In genomic region chr1:45750298-45751038, GRCh38 we compare ENCODE assay signal across 8 cellular contexts. TPM values are rescaled to one million over a fixed set of nuclear protein-coding genes. Genes with fewer than 3 reads are reported as not detected.
DNase-seq lines count a peak whose midpoint lies in the region; ATAC-seq and TF ChIP-seq lines count a peak whose summit lies in the region.

TSS of gene IPP (minus strand) at chr1:45750653. CDS start at chr1:45746411, 4,242 bp downstream.

- ATAC-seq in CD4-positive, CD25-positive, alpha-beta regulatory T cell (ENCODE audit: low read depth in 2 of 2): peak; percentile 88
- ATAC-seq in GM19395 (IDR thresholded peaks at IDR 0.05; ENCODE audit: unreplicated experiment) (peak; percentile 95), HG03565 (IDR thresholded peaks at IDR 0.05; ENCODE audit: unreplicated experiment) (peak; percentile 85)

- H3K4me1 ChIP-seq in CD4-positive, CD25-positive, alpha-beta regulatory T cell (ENCODE audit: control insufficient read depth, insufficient read depth, low read length, poor library complexity, severe bottlenecking): peaks cover 17% of the 10 kb centered on the region
- peaks cover 0 to 4% (median 2%) of the 10 kb centered on the region in 4 donors for H3K4me1 ChIP-seq in liver (ENCODE audit: control insufficient read depth in 4 of 4, insufficient read depth in 4 of 4, low read length in 3 of 4)

- no peaks in the 10 kb centered on the region for H3K36me3 ChIP-seq in CD4-positive, CD25-positive, alpha-beta regulatory T cell (ENCODE audit: control insufficient read depth, insufficient read depth, low read length)
- peaks cover 0 to 3% (median 0%) of the 10 kb centered on the region in 4 donors for H3K36me3 ChIP-seq in liver (ENCODE audit: control insufficient read depth in 4 of 4, insufficient read depth in 3 of 4, low read depth in 1 of 4, low read length in 3 of 4)

- H3K36me3 Mint-ChIP-seq in CD4-positive, CD25-positive, alpha-beta regulatory T cell: peaks cover 6% of the 10 kb centered on the region

- no peaks in the 10 kb centered on the region for H3K27me3 Mint-ChIP-seq in CD4-positive, CD25-positive, alpha-beta regulatory T cell

- peak within 1 kb of the TSS; percentile 95 for H3K27ac ChIP-seq in CD4-positive, CD25-positive, alpha-beta regulatory T cell (ENCODE audit: insufficient read depth, low read length, poor library complexity, severe bottlenecking)
- H3K27ac ChIP-seq in liver (ENCODE audit: low read depth in 1 of 2, low read length in 2 of 2): peak within 1 kb of the TSS; percentile 91 to 95

- peak; percentile 82 to 96 (median 88) for DNase-seq in CD4-positive, CD25-positive, alpha-beta regulatory T cell
- DNase-seq in NCI-H774 (lab: John Stamatoyannopoulos, UW) (peak; percentile 100), dermis blood vessel endothelial cell (peak; percentile 98)
- peak; percentile 84 to 86 for DNase-seq in activated CD4-positive, alpha-beta T cell treated with anti-CD3 and anti-CD28 coated beads, Interleukin-2, amount 50 U/mL, for 4 hours
- peak; percentile 95 for DNase-seq in stimulated activated CD4-positive, alpha-beta T cell treated with anti-CD3 and anti-CD28 coated beads, Interleukin-4, amount 100 ng/mL, for 24 hours

- H3K27me3 ChIP-seq in CD4-positive, CD25-positive, alpha-beta regulatory T cell (ENCODE audit: control insufficient read depth, insufficient read depth, low read length): no peaks in the 10 kb centered on the region
- no peaks in the 10 kb centered on the region for H3K27me3 ChIP-seq in liver (ENCODE audit: control insufficient read depth in 4 of 4, insufficient read depth in 4 of 4, low read length in 3 of 4)

- peak within 1 kb of the TSS; percentile 80 to 96 for H3K9ac ChIP-seq in liver (ENCODE audit: low read depth in 1 of 2, low read length in 2 of 2)

- H3K27ac Mint-ChIP-seq in CD4-positive, CD25-positive, alpha-beta regulatory T cell: peak within 1 kb of the TSS; percentile 98 to 100 (median 99)

- TF ChIP-seq CTCF in liver (IDR thresholded peaks at IDR 0.05; ENCODE audit: low read depth, low read length, missing input control): peak; percentile 19

- peak within 1 kb of the TSS; percentile 94 for H3K4me3 ChIP-seq in CD4-positive, CD25-positive, alpha-beta regulatory T cell (ENCODE audit: low read depth, low read length)
- peak within 1 kb of the TSS; percentile 73 to 85 (median 80) for H3K4me3 ChIP-seq in liver (ENCODE audit: low read depth in 1 of 3, low read length in 3 of 3)

- peaks cover 0 to 5% of the 10 kb centered on the region in 2 experiments for H3K9me3 ChIP-seq in CD4-positive, CD25-positive, alpha-beta regulatory T cell (ENCODE audit: control insufficient read depth in 2 of 2, low read length in 2 of 2)
- H3K9me3 ChIP-seq in liver (ENCODE audit: control insufficient read depth in 4 of 4, low read length in 3 of 4): peaks cover 0 to 2% (median 0%) of the 10 kb centered on the region in 4 donors

- TF ChIP-seq RAD21 in liver (IDR thresholded peaks at IDR 0.05): peak; percentile 67 to 70

- under 1% methylated on average over 58 of the region's 58 CpGs for WGBS in liver

- peaks cover 0 to 3% (median 0%) of the 10 kb centered on the region in 7 donors for H3K9me3 Mint-ChIP-seq in CD4-positive, CD25-positive, alpha-beta regulatory T cell

- peak within 1 kb of the TSS; percentile 97 to 99 (median 98) for H3K4me3 Mint-ChIP-seq in CD4-positive, CD25-positive, alpha-beta regulatory T cell

- H3K4me1 Mint-ChIP-seq in CD4-positive, CD25-positive, alpha-beta regulatory T cell: peaks cover 4 to 49% (median 26%) of the 10 kb centered on the region in 4 donors

TF ChIP-seq in liver, 16 proteins besides CTCF, POLR2A, EP300 and RAD21:
- TF ChIP-seq SP1 (IDR thresholded peaks at IDR 0.05) (peak; percentile 76), GABPA (IDR thresholded peaks at IDR 0.05 in 1 of 2, conservative IDR thresholded peaks at IDR 0.05 in 1 of 2) (peak in 1 of 2 donors; percentile 56), MAX (IDR thresholded peaks at IDR 0.05) (no peak), FOXA1 (IDR thresholded peaks at IDR 0.05) (peak; percentile 30), ZBTB33 (IDR thresholded peaks at IDR 0.05) (peak; percentile 95), NR2F2 (IDR thresholded peaks at IDR 0.05) (peak; percentile 46), TAF1 (conservative IDR thresholded peaks at IDR 0.05) (peak; percentile 84), FOXA2 (IDR thresholded peaks at IDR 0.05) (no peak), HNF4A (conservative IDR thresholded peaks at IDR 0.05) (peak; percentile 62 to 79), JUND (IDR thresholded peaks at IDR 0.05) (peak in 1 of 2 donors; percentile 23), ATF3 (IDR thresholded peaks at IDR 0.05) (no peak), RXRA (IDR thresholded peaks at IDR 0.05) (peak in 1 of 2 donors; percentile 44), REST (IDR thresholded peaks at IDR 0.05) (no peak), EGR1 (IDR thresholded peaks at IDR 0.05; ENCODE audit: low read depth in 2 of 2) (no peak), HNF4G (IDR thresholded peaks at IDR 0.05) (peak; percentile 37), YY1 (IDR thresholded peaks at IDR 0.05) (peak; percentile 82)

RNA-seq across cellular contexts. Expression of gene IPP, which starts in this region (rescaled TPM):
- total RNA-seq in CD4-positive, CD25-positive, alpha-beta regulatory T cell: 12.8 TPM
- 10 to 100 TPM; 10.1 to 11.7 (median 11.2) TPM for polyA plus RNA-seq in CD4-positive, CD25-positive, alpha-beta regulatory T cell
- total RNA-seq in dermis blood vessel endothelial cell (6.6 and 8.4 TPM in 2 replicates), liver (1 to 10 TPM; 5.9 to 6.7 TPM)
- polyA plus RNA-seq in liver: 1 to 10 TPM; 2.7 to 5.2 TPM

Comparison
In these comparisons a context has a peak if more than half of its experiments do, and no peak if none do; other contexts are left out.
1. Peak in every context shown above with its lines: DNase-seq, ATAC-seq, H3K4me3 ChIP-seq and H3K27ac ChIP-seq.